ENCODE assay signal across 14 cellular contexts in the genomic region with DNA sequence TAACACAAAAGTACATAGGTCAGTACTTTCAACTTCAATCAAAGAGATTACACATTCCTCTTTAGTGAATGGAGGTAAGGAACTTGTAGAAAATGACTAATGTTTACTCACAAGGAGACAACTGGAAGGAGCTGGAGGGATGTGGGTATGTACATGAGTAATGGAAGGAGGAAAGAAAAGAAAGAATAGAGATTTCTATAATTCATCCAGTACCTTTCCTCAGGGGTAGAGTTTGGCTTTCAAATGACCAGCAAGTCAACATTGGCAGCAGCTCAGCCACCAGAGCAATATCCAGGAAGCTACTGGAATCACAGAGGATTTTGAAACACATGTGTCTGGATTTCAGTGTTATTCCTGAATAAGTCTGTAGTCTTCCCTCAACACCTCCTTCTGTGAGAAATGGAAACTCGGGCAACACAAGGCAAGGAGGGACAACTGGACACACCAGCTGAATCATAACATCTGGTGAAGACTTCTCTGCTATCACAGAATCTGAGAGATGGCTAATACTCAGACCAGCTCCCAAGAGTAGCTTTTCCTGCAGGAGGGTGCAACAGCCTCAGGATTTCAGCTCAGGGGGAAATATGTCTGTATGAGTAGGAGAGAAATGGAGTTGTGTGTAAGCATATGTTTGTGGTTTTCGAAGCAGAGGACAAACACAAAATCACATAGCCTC.
DNase-seq lines count a peak whose midpoint lies in the region; ATAC-seq and TF ChIP-seq lines count a peak whose summit lies in the region.
"Had no signal": no experiment of that assay in that cellular context is flagged by ENCODE, and none has a peak within 500 bp of the region (broad histone marks: within the 10 kb centered on the region; RNA-seq: fewer than 3 reads in every experiment).

No MANE protein-coding gene starts in this region.

- H3K9me3 ChIP-seq in AG04450 (ENCODE audit: control insufficient read depth, insufficient read depth, low read length) (no peaks in the 10 kb centered on the region), spleen (no peaks in the 10 kb centered on the region)
- H3K9me3 ChIP-seq: neutrophil had no signal

- no peaks in the 10 kb centered on the region for H3K27me3 ChIP-seq in AG04450 (ENCODE audit: control insufficient read depth, insufficient read depth, low read length)
- no peaks in the 10 kb centered on the region for H3K27me3 ChIP-seq in spleen (replicated peaks in 1 of 7)

- no peak for TF ChIP-seq POLR2A in spleen (IDR thresholded peaks at IDR 0.05)
- no peak for TF ChIP-seq POLR2A in GM18505 (IDR thresholded peaks at IDR 0.05; ENCODE audit: borderline replicate concordance, extremely low read depth, insufficient read depth, insufficient read length)
- TF ChIP-seq POLR2A in lower leg skin (IDR thresholded peaks at IDR 0.05) = no peak

- DNase-seq in AG04450 (ENCODE audit: low read depth, low spot score) = peak; percentile 7
- peak; percentile 81 for DNase-seq in M059J (ENCODE audit: low read depth)
- peak; percentile 47 for DNase-seq in dermis blood vessel endothelial cell
- DNase-seq in kidney tubule cell (ENCODE audit: low spot score) = peak; percentile 90
- no peak for DNase-seq in spleen
- DNase-seq in lower leg skin (ENCODE audit: low spot score in 2 of 2) = no peak
- DNase-seq: activated CD8-positive, alpha-beta T cell treated with anti-CD3 and anti-CD28 coated beads, Interleukin-2, amount 10 ng/mL, durations not matched to agents 7 days and 5 days; GF-D8; H7; NCI-H2107 had no signal

- POLR2A ChIA-PET in AG04450 (lab: Yijun Ruan, JAX) = no interaction called here

- H3K27ac ChIP-seq in AG04450 (ENCODE audit: low read depth, low read length) (no peak overlapping the region), spleen (no peak overlapping the region)
- H3K27ac ChIP-seq: neutrophil had no signal

- CTCF ChIA-PET in AG04450 (lab: Charles Lee) = interaction anchor here (0.9 to 3.6 kb wide), 2 partner anchors 18 to 881 kb away, joined by 3 to 25 read pairs; no protein-coding TSS in a partner anchor

- no peak overlapping the region for H3K4me3 ChIP-seq in AG04450 (ENCODE audit: low read depth, low read length)
- H3K4me3 ChIP-seq in spleen = no peak overlapping the region
- H3K4me3 ChIP-seq in lower leg skin (ENCODE audit: low read depth, poor library complexity, severe bottlenecking) = no peak overlapping the region

- intact Hi-C loops in spleen (cut with DNase I; ENCODE audit: low total_unique reads) (no loop called here), lower leg skin (cut with DNase I; ENCODE audit: low total_unique reads) (no loop called here)

- TF ChIP-seq CTCF in AG04450 (IDR thresholded peaks at IDR 0.05; ENCODE audit: low read depth, low read length) = no peak
- no peak for TF ChIP-seq CTCF in spleen (IDR thresholded peaks at IDR 0.05 in 8 of 11, conservative IDR thresholded peaks at IDR 0.05 in 3 of 11)
- no peak for TF ChIP-seq CTCF in lower leg skin (IDR thresholded peaks at IDR 0.05)

- no peaks in the 10 kb centered on the region for H3K36me3 ChIP-seq in spleen
- H3K36me3 ChIP-seq: neutrophil had no signal

- no peak for ATAC-seq in GM19351 (IDR thresholded peaks at IDR 0.05; ENCODE audit: unreplicated experiment)
- ATAC-seq in GM18505 (IDR thresholded peaks at IDR 0.05; ENCODE audit: unreplicated experiment) = no peak
- ATAC-seq: activated CD8-positive, alpha-beta T cell treated with anti-CD3 and anti-CD28 coated beads, Interleukin-2, amount 10 ng/mL, durations not matched to agents 7 days and 5 days; left colon had no signal

- WGBS in spleen, 5 donors = 66 to 96% (median 78%) methylated on average over 2 of the region's 2 CpGs
- WGBS in lower leg skin, 2 donors = 45 to 67% methylated on average over 2 of the region's 2 CpGs

- no peaks in the 10 kb centered on the region for H3K4me1 ChIP-seq in spleen

Comparison
In these comparisons a context has a peak if more than half of its experiments do, and no peak if none do; other contexts are left out.
1. DNase-seq: peak in AG04450 (single experiment), M059J (single experiment), dermis blood vessel endothelial cell (single experiment) and kidney tubule cell (single experiment); none in spleen (single experiment) and lower leg skin (0 of 2).